ENCODE assay signal across 27 cellular contexts in genomic region chr18:59172664-59173249, GRCh38. TPM values are rescaled to one million over a fixed set of nuclear protein-coding genes. Genes with fewer than 3 reads are reported as not detected.
"Had no signal": no experiment of that assay in that cellular context is flagged by ENCODE, and none has a peak within 500 bp of the region (broad histone marks: within the 10 kb centered on the region; RNA-seq: fewer than 3 reads in every experiment).

No MANE protein-coding gene starts in this region.

- H3K27me3 ChIP-seq: breast epithelium, colonic mucosa, hepatocyte, neural progenitor cell, sigmoid colon, uterus had no signal

- H3K4me3 ChIP-seq: breast epithelium, colonic mucosa, dorsolateral prefrontal cortex, hepatocyte, left ventricle myocardium inferior, neural progenitor cell, sigmoid colon, uterus had no signal

- DNase-seq: activated CD4-positive, alpha-beta T cell treated with anti-CD3 and anti-CD28 coated beads for 1 hour; activated CD4-positive, alpha-beta T cell treated with anti-CD3 and anti-CD28 coated beads, Interleukin-2, amount 50 U/mL, for 1 hour; activated CD8-positive, alpha-beta T cell treated with anti-CD3 and anti-CD28 coated beads, Interleukin-2, amount 10 ng/mL, durations not matched to agents 7 days and 5 days; colonic mucosa; dorsolateral prefrontal cortex; effector memory CD8-positive, alpha-beta T cell; foreskin melanocyte; glutamatergic neuron; kidney glomerular epithelial cell; left ventricle myocardium inferior; naive thymus-derived CD4-positive, alpha-beta T cell; posterior cingulate gyrus; sigmoid colon; stimulated activated CD4-positive, alpha-beta T cell treated with anti-CD3 and anti-CD28 coated beads, Interleukin-2, amount 100 ng/mL, for 48 hours; stimulated activated CD8-positive, alpha-beta memory T cell treated with anti-CD3 and anti-CD28 coated beads, Interleukin-4, amount 100 ng/mL, for 48 hours; stimulated activated naive B cell treated with anti-CD40 and anti-IgM and Interleukin-4, amounts not matched to agents 10 μg/mL and 1 μg/mL and 100 μg/mL, for 72 hours; trophoblast cell; uterus had no signal

- H3K36me3 ChIP-seq: breast epithelium, colonic mucosa, left ventricle myocardium inferior, neural progenitor cell, sigmoid colon, uterus had no signal

- H3K4me1 Mint-ChIP-seq: central memory CD8-positive, alpha-beta T cell; naive thymus-derived CD4-positive, alpha-beta T cell; neural progenitor cell; stimulated activated naive B cell treated with anti-CD40 and anti-IgM and Interleukin-4, amounts not matched to agents 10 μg/mL and 1 μg/mL and 100 μg/mL, for 72 hours had no signal

- H3K4me1 ChIP-seq: breast epithelium, colonic mucosa, left ventricle myocardium inferior, neural progenitor cell, sigmoid colon, uterus had no signal

- H3K4me2 ChIP-seq: hepatocyte, neural progenitor cell had no signal

- H2AFZ ChIP-seq: hepatocyte, neural progenitor cell had no signal

- H3K4me3 Mint-ChIP-seq: activated CD8-positive, alpha-beta T cell treated with anti-CD3 and anti-CD28 coated beads, Interleukin-2, amount 10 ng/mL, durations not matched to agents 7 days and 5 days; activated naive CD8-positive, alpha-beta T cell; central memory CD8-positive, alpha-beta T cell; effector memory CD8-positive, alpha-beta T cell; naive thymus-derived CD4-positive, alpha-beta T cell; neural progenitor cell; stimulated activated naive B cell treated with anti-CD40 and anti-IgM and Interleukin-4, amounts not matched to agents 10 μg/mL and 1 μg/mL and 100 μg/mL, for 72 hours had no signal

- H3K9ac ChIP-seq: neural progenitor cell had no signal

- H3K9me3 ChIP-seq: colonic mucosa, uterus had no signal

- H3K27ac ChIP-seq: breast epithelium, colonic mucosa, dorsolateral prefrontal cortex, hepatocyte, left ventricle myocardium inferior, neural progenitor cell, sigmoid colon, uterus had no signal

- ATAC-seq: activated CD8-positive, alpha-beta T cell treated with anti-CD3 and anti-CD28 coated beads, Interleukin-2, amount 10 ng/mL, durations not matched to agents 7 days and 5 days; effector memory CD8-positive, alpha-beta T cell; esophagus mucosa; naive thymus-derived CD4-positive, alpha-beta T cell; stimulated activated naive B cell treated with anti-CD40 and anti-IgM and Interleukin-4, amounts not matched to agents 10 μg/mL and 1 μg/mL and 100 μg/mL, for 72 hours had no signal

- H3K79me2 ChIP-seq: hepatocyte had no signal

RNA-seq across cellular contexts. Expression of gene GRP, which starts 47.2 kb away (rescaled TPM):
- total RNA-seq: activated CD8-positive, alpha-beta T cell treated with anti-CD3 and anti-CD28 coated beads, Interleukin-2, amount 10 ng/mL, durations not matched to agents 7 days and 5 days; colonic mucosa; endothelial cell of umbilical vein; esophagus mucosa; left ventricle myocardium inferior; lung microvascular endothelial cell; naive thymus-derived CD4-positive, alpha-beta T cell; omental fat pad; uterus had no signal
- polyA plus RNA-seq: endothelial cell of umbilical vein; naive thymus-derived CD4-positive, alpha-beta T cell had no signal
